In genomic region chr12:130483616-130484180, GRCh38 we compare ENCODE assay signal across 27 cellular contexts.
"Had no signal": no experiment of that assay in that cellular context is flagged by ENCODE, and none has a peak within 500 bp of the region (broad histone marks: within the 10 kb centered on the region; RNA-seq: fewer than 3 reads in every experiment).

No MANE protein-coding gene starts in this region.

- DNase-seq: activated CD4-positive, alpha-beta memory T cell treated with anti-CD3 and anti-CD28 coated beads, Interleukin-2, amount 10 ng/mL, durations not matched to agents 7 days and 5 days; activated CD4-positive, alpha-beta T cell treated with anti-CD3 and anti-CD28 coated beads for 36 hours; activated CD4-positive, alpha-beta T cell treated with anti-CD3 and anti-CD28 coated beads, Interleukin-2, amount 10 ng/mL, durations not matched to agents 7 days and 5 days; activated CD4-positive, alpha-beta T cell treated with anti-CD3 and anti-CD28 coated beads, Interleukin-2, amount 50 U/mL, for 4 hours; activated CD4-positive, CD25-positive, alpha-beta regulatory T cell; activated CD4-positive, CD25-positive, alpha-beta regulatory T cell treated with anti-CD3 and anti-CD28 coated beads, Interleukin-2, amount 50 U/mL, for 72 hours; activated CD8-positive, alpha-beta memory T cell treated with anti-CD3 and anti-CD28 coated beads, Interleukin-2, amount 50 U/mL, for 48 hours; activated gamma-delta T cell; activated naive CD4-positive, alpha-beta T cell; activated naive CD4-positive, alpha-beta T cell treated with anti-CD3 and anti-CD28 coated beads, Interleukin-2, amount 10 ng/mL, durations not matched to agents 7 days and 5 days; activated naive CD8-positive, alpha-beta T cell treated with anti-CD3 and anti-CD28 coated beads, Interleukin-2, amount 10 ng/mL, durations not matched to agents 7 days and 5 days; activated T-cell treated with anti-CD3 and anti-CD28 coated beads for 4 hours; activated T-cell treated with anti-CD3 and anti-CD28 coated beads, Interleukin-2, amount 50 U/mL, for 24 hours; activated T-cell treated with anti-CD3 and anti-CD28 coated beads, Interleukin-2, amount 50 U/mL, for 72 hours; brain microvascular endothelial cell; dorsolateral prefrontal cortex; effector memory CD4-positive, alpha-beta T cell; erythroblast; foreskin keratinocyte; gastrocnemius medialis; glutamatergic neuron; T-helper 2 cell had no signal

- H3K4me3 ChIP-seq: ascending aorta, coronary artery, dorsolateral prefrontal cortex, esophagus muscularis mucosa, gastrocnemius medialis had no signal

- H3K9me3 ChIP-seq: ascending aorta, esophagus muscularis mucosa, gastrocnemius medialis had no signal

- H3K27me3 ChIP-seq: ascending aorta, brain microvascular endothelial cell, foreskin keratinocyte had no signal

- ATAC-seq: activated CD4-positive, alpha-beta T cell treated with anti-CD3 and anti-CD28 coated beads for 36 hours; activated naive CD4-positive, alpha-beta T cell treated with anti-CD3 and anti-CD28 coated beads, Interleukin-2, amount 50 U/mL, for 72 hours; activated T-cell treated with anti-CD3 and anti-CD28 coated beads, Interleukin-2, amount 50 U/mL, for 72 hours; foreskin keratinocyte; gastrocnemius medialis had no signal

- H3K4me1 ChIP-seq: ascending aorta, esophagus muscularis mucosa, foreskin keratinocyte, gastrocnemius medialis had no signal

- H3K27ac ChIP-seq: ascending aorta, brain microvascular endothelial cell, coronary artery, dorsolateral prefrontal cortex, esophagus muscularis mucosa, foreskin keratinocyte, gastrocnemius medialis had no signal

- FAIRE-seq: bronchial epithelial cell had no signal

- H3K36me3 ChIP-seq: ascending aorta, brain microvascular endothelial cell, esophagus muscularis mucosa, gastrocnemius medialis had no signal
